In the genomic region with DNA sequence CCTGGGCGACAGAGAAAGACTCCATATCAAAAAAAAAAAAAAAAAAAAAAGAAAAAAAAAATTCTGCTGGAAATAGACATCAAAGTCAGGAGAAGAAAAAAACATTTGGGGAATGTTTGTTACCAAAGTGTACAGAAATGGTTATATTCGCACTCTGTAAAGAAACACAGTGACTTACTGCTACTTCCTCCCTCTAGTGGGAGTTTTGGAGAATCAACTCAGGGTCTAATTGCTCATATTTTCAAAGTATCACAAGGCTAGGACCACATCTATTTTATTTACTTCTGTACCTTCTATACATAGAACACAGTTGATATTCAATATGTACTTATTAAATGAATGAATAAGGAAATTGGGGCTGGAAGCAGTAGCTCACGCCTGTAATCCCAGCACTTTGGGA, we compare ENCODE assay signal across 11 cellular contexts. TPM values are rescaled to one million over a fixed set of nuclear protein-coding genes. Genes with fewer than 3 reads are reported as not detected.
A peak's percentile ranks its signal among the peaks of the same experiment; 100 is the strongest.
DNase-seq lines count a peak whose midpoint lies in the region; FAIRE-seq and TF ChIP-seq lines count a peak whose summit lies in the region.
"Had no signal": no experiment of that assay in that cellular context is flagged by ENCODE, and none has a peak within 500 bp of the region (broad histone marks: within the 10 kb centered on the region; RNA-seq: fewer than 3 reads in every experiment).

No MANE protein-coding gene starts in this region.

- no peaks in the 10 kb centered on the region for H3K4me1 ChIP-seq in A673 (ENCODE audit: insufficient read depth, low read length, poor library complexity, severe bottlenecking)
- no peaks in the 10 kb centered on the region for H3K4me1 ChIP-seq in prostate gland (replicated peaks)
- H3K4me1 ChIP-seq: esophagus muscularis mucosa, SJSA1 had no signal

- H3K36me3 ChIP-seq in A673 (ENCODE audit: insufficient read depth, low read length, poor library complexity, severe bottlenecking): peaks cover 91% of the 10 kb centered on the region
- H3K36me3 ChIP-seq in prostate gland: peaks cover 5 to 11% of the 10 kb centered on the region in 2 donors

- H3K9me3 ChIP-seq in A673 (ENCODE audit: low read depth, low read length, poor library complexity, severe bottlenecking): no peaks in the 10 kb centered on the region
- H3K9me3 ChIP-seq in prostate gland: no peaks in the 10 kb centered on the region
- H3K9me3 ChIP-seq: esophagus muscularis mucosa, SJSA1 had no signal

- H3K27me3 Mint-ChIP-seq in activated T-helper 2 cell treated with anti-CD3 and anti-CD28 coated beads, Interferon-gamma antibody, Interleukin-2, Interleukin-4, amounts not matched to agents 10 μg/mL and 5 μg/mL and 100 μg/mL, durations not matched to agents 14 hours and 24 hours and 36 hours (ENCODE audit: low read depth): no peaks in the 10 kb centered on the region
- H3K27me3 Mint-ChIP-seq in activated CD4-positive, alpha-beta memory T cell treated with anti-CD3 and anti-CD28 coated beads for 36 hours: no peaks in the 10 kb centered on the region

- H3K27me3 ChIP-seq in A673 (replicated peaks; ENCODE audit: insufficient read depth, low read depth, low read length, poor library complexity) (no peaks in the 10 kb centered on the region), prostate gland (replicated peaks; ENCODE audit: insufficient read depth) (no peaks in the 10 kb centered on the region)
- H3K27me3 ChIP-seq: esophagus muscularis mucosa, SJSA1 had no signal

- H3K27ac Mint-ChIP-seq in activated T-helper 2 cell treated with anti-CD3 and anti-CD28 coated beads, Interferon-gamma antibody, Interleukin-2, Interleukin-4, amounts not matched to agents 10 μg/mL and 5 μg/mL and 100 μg/mL, durations not matched to agents 14 hours and 24 hours and 36 hours: no peak overlapping the region
- H3K27ac Mint-ChIP-seq in activated CD4-positive, alpha-beta memory T cell treated with anti-CD3 and anti-CD28 coated beads for 36 hours: no peak overlapping the region

- H3K4me1 Mint-ChIP-seq in activated T-helper 2 cell treated with anti-CD3 and anti-CD28 coated beads, Interferon-gamma antibody, Interleukin-2, Interleukin-4, amounts not matched to agents 10 μg/mL and 5 μg/mL and 100 μg/mL, durations not matched to agents 14 hours and 24 hours and 36 hours (ENCODE audit: low read depth): no peaks in the 10 kb centered on the region
- no peaks in the 10 kb centered on the region for H3K4me1 Mint-ChIP-seq in activated CD4-positive, alpha-beta memory T cell treated with anti-CD3 and anti-CD28 coated beads for 36 hours (ENCODE audit: low read depth)

- TF ChIP-seq POLR2A in prostate gland (IDR thresholded peaks at IDR 0.05): no peak

- no peaks in the 10 kb centered on the region for H3K9me3 Mint-ChIP-seq in activated T-helper 2 cell treated with anti-CD3 and anti-CD28 coated beads, Interferon-gamma antibody, Interleukin-2, Interleukin-4, amounts not matched to agents 10 μg/mL and 5 μg/mL and 100 μg/mL, durations not matched to agents 14 hours and 24 hours and 36 hours
- H3K9me3 Mint-ChIP-seq in activated CD4-positive, alpha-beta memory T cell treated with anti-CD3 and anti-CD28 coated beads for 36 hours: no peaks in the 10 kb centered on the region

- intact Hi-C loops in A673 (cut with micrococcal nuclease; ENCODE audit: unreplicated experiment) (no loop called here), prostate gland (cut with DNase I) (loop anchor here (10.0 kb wide), 1 partner anchor 713 kb away; no protein-coding TSS in a partner anchor)
- intact Hi-C loops in activated T-helper 2 cell treated with anti-CD3 and anti-CD28 coated beads, Interferon-gamma antibody, Interleukin-2, Interleukin-4, amounts not matched to agents 10 μg/mL and 5 μg/mL and 100 μg/mL, durations not matched to agents 14 hours and 24 hours and 36 hours (cut with micrococcal nuclease): no loop called here
- intact Hi-C loops in activated CD4-positive, alpha-beta memory T cell treated with anti-CD3 and anti-CD28 coated beads for 36 hours (cut with micrococcal nuclease): no loop called here

- CTCF ChIA-PET in A673 (lab: Charles Lee): no interaction called here
- CTCF ChIA-PET in activated CD4-positive, alpha-beta memory T cell treated with anti-CD3 and anti-CD28 coated beads for 36 hours (lab: Charles Lee): interaction anchor here (0.6 to 1.6 kb wide), 2 partner anchors 78 to 398 kb away, joined by 3 to 6 read pairs; no protein-coding TSS in a partner anchor

- no peak overlapping the region for H3K27ac ChIP-seq in A673 (ENCODE audit: low read depth, low read length, poor library complexity, severe bottlenecking)
- no peak overlapping the region for H3K27ac ChIP-seq in prostate gland
- H3K27ac ChIP-seq: esophagus muscularis mucosa, SJSA1 had no signal

- H3K4me3 Mint-ChIP-seq in activated T-helper 2 cell treated with anti-CD3 and anti-CD28 coated beads, Interferon-gamma antibody, Interleukin-2, Interleukin-4, amounts not matched to agents 10 μg/mL and 5 μg/mL and 100 μg/mL, durations not matched to agents 14 hours and 24 hours and 36 hours (ENCODE audit: low read depth): no peak overlapping the region
- H3K4me3 Mint-ChIP-seq in activated CD4-positive, alpha-beta memory T cell treated with anti-CD3 and anti-CD28 coated beads for 36 hours: no peak overlapping the region

- H3K4me3 ChIP-seq in A673 (ENCODE audit: low read depth, low read length, poor library complexity, severe bottlenecking) (no peak overlapping the region), fibroblast of the aortic adventitia (ENCODE audit: low read depth, low read length) (no peak overlapping the region), prostate gland (no peak overlapping the region)
- H3K4me3 ChIP-seq: esophagus muscularis mucosa, SJSA1 had no signal

- no peak for FAIRE-seq in RCC 7860 (lab: Jason Lieb, UNC)

- DNase-seq in A673 (ENCODE audit: low spot score): peak; percentile 60
- peak; percentile 3 for DNase-seq in RCC 7860 (ENCODE audit: low spot score)
- no peak for DNase-seq in fibroblast of the aortic adventitia (ENCODE audit: low read depth)
- DNase-seq in activated T-helper 2 cell treated with anti-CD3 and anti-CD28 coated beads, Interferon-gamma antibody, Interleukin-2, Interleukin-4, amounts not matched to agents 10 μg/mL and 5 μg/mL and 100 μg/mL, durations not matched to agents 14 hours and 24 hours and 36 hours (ENCODE audit: low spot score): no peak
- no peak for DNase-seq in prostate gland (ENCODE audit: low spot score)
- DNase-seq in activated CD4-positive, alpha-beta memory T cell treated with anti-CD3 and anti-CD28 coated beads for 36 hours: no peak
- no peak for DNase-seq in NCI-H146 treated with DMSO at 0.1 percent for 48 hours (lab: John Stamatoyannopoulos, UW; ENCODE audit: unreplicated experiment)
- DNase-seq: activated T-cell treated with anti-CD3 and anti-CD28 coated beads, Interleukin-2, amount 50 U/mL, for 48 hours had no signal

- TF ChIP-seq CTCF in A673 (conservative IDR thresholded peaks at IDR 0.05; ENCODE audit: low read depth, low read length) (peak; percentile 55), GM12873 (IDR thresholded peaks at IDR 0.05; ENCODE audit: insufficient read depth, low read depth, low read length, missing control alignments) (peak; percentile 34), fibroblast of the aortic adventitia (IDR thresholded peaks at IDR 0.05; ENCODE audit: insufficient read depth, low read length) (peak; percentile 15), prostate gland (IDR thresholded peaks at IDR 0.05) (peak in 2 of 4 experiments; percentile 19 to 32)

- peaks cover 73% of the 10 kb centered on the region for H3K36me3 Mint-ChIP-seq in activated T-helper 2 cell treated with anti-CD3 and anti-CD28 coated beads, Interferon-gamma antibody, Interleukin-2, Interleukin-4, amounts not matched to agents 10 μg/mL and 5 μg/mL and 100 μg/mL, durations not matched to agents 14 hours and 24 hours and 36 hours (ENCODE audit: low read depth)
- H3K36me3 Mint-ChIP-seq in activated CD4-positive, alpha-beta memory T cell treated with anti-CD3 and anti-CD28 coated beads for 36 hours: peaks cover 45% of the 10 kb centered on the region

- POLR2A ChIA-PET in A673 (lab: Charles Lee; ENCODE audit: low non-redundant PET): interaction anchor here (0.8 kb wide), 1 partner anchor 101 kb away, joined by 3 read pairs; no protein-coding TSS in a partner anchor
- POLR2A ChIA-PET in activated CD4-positive, alpha-beta memory T cell treated with anti-CD3 and anti-CD28 coated beads for 36 hours (lab: Charles Lee): no interaction called here

- no TSS peak for BruUV-seq in A673 (replicated peaks; lab: Mats Ljungman, UMichigan)

- 94% methylated on average over 3 of the region's 3 CpGs for WGBS in prostate gland

RNA-seq across cellular contexts. Expression of gene ARG1, which starts 24.4 kb away (rescaled TPM):
- total RNA-seq in A673 (2021): not detected in 2 replicates
- not detected in 2 replicates for total RNA-seq in fibroblast of the aortic adventitia (ENCODE audit: low replicate concordance)
- not detected in 2 replicates for total RNA-seq in activated T-helper 2 cell treated with anti-CD3 and anti-CD28 coated beads, Interferon-gamma antibody, Interleukin-2, Interleukin-4, amounts not matched to agents 10 μg/mL and 5 μg/mL and 100 μg/mL, durations not matched to agents 14 hours and 24 hours and 36 hours
- total RNA-seq in prostate gland: 1 to 10 TPM; 1.2 to 1.4 TPM
- not detected for total RNA-seq in activated CD4-positive, alpha-beta memory T cell treated with anti-CD3 and anti-CD28 coated beads for 36 hours
- total RNA-seq: SJSA1 had no signal

RNA-seq across cellular contexts. Expression of gene MED23, which starts 30.6 kb away (rescaled TPM):
- total RNA-seq in A673 (2021) (31.7 and 32.3 TPM in 2 replicates), fibroblast of the aortic adventitia (ENCODE audit: low replicate concordance) (13.2 and 34.7 TPM in 2 replicates), prostate gland (10 to 100 TPM; 35.9 to 39.3 TPM)
- total RNA-seq in activated T-helper 2 cell treated with anti-CD3 and anti-CD28 coated beads, Interferon-gamma antibody, Interleukin-2, Interleukin-4, amounts not matched to agents 10 μg/mL and 5 μg/mL and 100 μg/mL, durations not matched to agents 14 hours and 24 hours and 36 hours: 40.4 and 43.6 TPM in 2 replicates
- 10 to 100 TPM; 25.5 to 26.0 TPM for total RNA-seq in activated CD4-positive, alpha-beta memory T cell treated with anti-CD3 and anti-CD28 coated beads for 36 hours

RNA-seq across cellular contexts. Expression of gene ENPP3, which starts 39.7 kb away (rescaled TPM):
- 0.45 and 0.63 TPM in 2 replicates for total RNA-seq in A673 (2021)
- not detected in 2 replicates for total RNA-seq in fibroblast of the aortic adventitia (ENCODE audit: low replicate concordance)
- 16.3 and 18.7 TPM in 2 replicates for total RNA-seq in activated T-helper 2 cell treated with anti-CD3 and anti-CD28 coated beads, Interferon-gamma antibody, Interleukin-2, Interleukin-4, amounts not matched to agents 10 μg/mL and 5 μg/mL and 100 μg/mL, durations not matched to agents 14 hours and 24 hours and 36 hours
- total RNA-seq in prostate gland: 10 to 100 TPM in 1 of 2 donors, 1 to 10 TPM in 1; 2.2 to 25.0 TPM
- total RNA-seq in activated CD4-positive, alpha-beta memory T cell treated with anti-CD3 and anti-CD28 coated beads for 36 hours: under 1 TPM; 0.82 to 0.86 TPM

Comparison
In these comparisons a context has a peak if more than half of its experiments do, and no peak if none do; other contexts are left out.
1. DNase-seq: peak in A673 (single experiment) and RCC 7860 (single experiment); none in fibroblast of the aortic adventitia (single experiment), activated T-helper 2 cell treated with anti-CD3 and anti-CD28 coated beads, Interferon-gamma antibody, Interleukin-2, Interleukin-4, amounts not matched to agents 10 μg/mL and 5 μg/mL and 100 μg/mL, durations not matched to agents 14 hours and 24 hours and 36 hours (single experiment), prostate gland (single experiment), activated CD4-positive, alpha-beta memory T cell treated with anti-CD3 and anti-CD28 coated beads for 36 hours (single experiment) and NCI-H146 treated with DMSO at 0.1 percent for 48 hours (single experiment).